ENCODE assay signal across 8 cellular contexts in genomic region chr5:117454716-117455212, GRCh38.
DNase-seq lines count a peak whose midpoint lies in the region; ATAC-seq and TF ChIP-seq lines count a peak whose summit lies in the region.

No MANE protein-coding gene starts in this region.

- no peak overlapping the region for H3K4me3 ChIP-seq in AG04450 (ENCODE audit: low read depth, low read length)

- H3K27ac ChIP-seq in AG04450 (ENCODE audit: low read depth, low read length): no peak overlapping the region

- CTCF ChIA-PET in AG04450 (lab: Charles Lee): interaction anchor here (0.5 to 1.5 kb wide), 7 partner anchors 12 to 1502 kb away, joined by 3 to 6 read pairs (median 3); no protein-coding TSS in a partner anchor
- CTCF ChIA-PET in activated CD4-positive, alpha-beta T cell treated with anti-CD3 and anti-CD28 coated beads, Interleukin-2, amount 10 ng/mL, durations not matched to agents 7 days and 5 days (lab: Charles Lee): interaction anchor here (1.6 kb wide), 1 partner anchor 1232 kb away, joined by 3 read pairs; no protein-coding TSS in a partner anchor

- no peaks in the 10 kb centered on the region for H3K4me1 Mint-ChIP-seq in activated CD4-positive, alpha-beta T cell treated with anti-CD3 and anti-CD28 coated beads, Interleukin-2, amount 10 ng/mL, durations not matched to agents 7 days and 5 days
- peaks cover 16% of the 10 kb centered on the region for H3K4me1 Mint-ChIP-seq in nephron progenitor cell

- TF ChIP-seq CTCF in AG04450 (IDR thresholded peaks at IDR 0.05; ENCODE audit: low read depth, low read length): peak; percentile 59
- TF ChIP-seq CTCF in nephron progenitor cell (IDR thresholded peaks at IDR 0.05): peak; percentile 56

- DNase-seq in AG04450 (ENCODE audit: low read depth, low spot score) (no peak), NCI-H2029 (lab: John Stamatoyannopoulos, UW) (peak; percentile 16), erythroblast (lab: John Stamatoyannopoulos, UW) (peak; percentile 49 to 70), nephron progenitor cell (peak; percentile 22), NCI-H2107 treated with DMSO at 0.1 percent for 48 hours (lab: John Stamatoyannopoulos, UW; ENCODE audit: unreplicated experiment) (no peak)
- DNase-seq in activated CD4-positive, alpha-beta T cell treated with anti-CD3 and anti-CD28 coated beads, Interleukin-2, amount 10 ng/mL, durations not matched to agents 7 days and 5 days: peak; percentile 50

- H3K4me3 Mint-ChIP-seq in activated CD4-positive, alpha-beta T cell treated with anti-CD3 and anti-CD28 coated beads, Interleukin-2, amount 10 ng/mL, durations not matched to agents 7 days and 5 days: peak overlapping the region; percentile 36
- H3K4me3 Mint-ChIP-seq in nephron progenitor cell: peak overlapping the region; percentile 75

- POLR2A ChIA-PET in AG04450 (lab: Yijun Ruan, JAX): no interaction called here
- POLR2A ChIA-PET in activated CD4-positive, alpha-beta T cell treated with anti-CD3 and anti-CD28 coated beads, Interleukin-2, amount 10 ng/mL, durations not matched to agents 7 days and 5 days (lab: Charles Lee): no interaction called here

- H3K9me3 ChIP-seq in AG04450 (ENCODE audit: control insufficient read depth, insufficient read depth, low read length): 0 out of 2 replicates have a peak, but pooled peaks cover 4% of the 10 kb centered on the region

- no peak overlapping the region for H3K27ac Mint-ChIP-seq in activated CD4-positive, alpha-beta T cell treated with anti-CD3 and anti-CD28 coated beads, Interleukin-2, amount 10 ng/mL, durations not matched to agents 7 days and 5 days
- no peak overlapping the region for H3K27ac Mint-ChIP-seq in nephron progenitor cell

- no peaks in the 10 kb centered on the region for H3K27me3 ChIP-seq in AG04450 (ENCODE audit: control insufficient read depth, insufficient read depth, low read length)

- TF ChIP-seq POLR2A in erythroblast (IDR thresholded peaks at IDR 0.05; ENCODE audit: low read length): no peak

- no peaks in the 10 kb centered on the region for H3K9me3 Mint-ChIP-seq in activated CD4-positive, alpha-beta T cell treated with anti-CD3 and anti-CD28 coated beads, Interleukin-2, amount 10 ng/mL, durations not matched to agents 7 days and 5 days
- no peaks in the 10 kb centered on the region for H3K9me3 Mint-ChIP-seq in nephron progenitor cell

- no peaks in the 10 kb centered on the region for H3K27me3 Mint-ChIP-seq in activated CD4-positive, alpha-beta T cell treated with anti-CD3 and anti-CD28 coated beads, Interleukin-2, amount 10 ng/mL, durations not matched to agents 7 days and 5 days
- no peaks in the 10 kb centered on the region for H3K27me3 Mint-ChIP-seq in nephron progenitor cell (ENCODE audit: low read depth, poor library complexity)

- no peaks in the 10 kb centered on the region for H3K36me3 Mint-ChIP-seq in activated CD4-positive, alpha-beta T cell treated with anti-CD3 and anti-CD28 coated beads, Interleukin-2, amount 10 ng/mL, durations not matched to agents 7 days and 5 days (ENCODE audit: low read depth)
- H3K36me3 Mint-ChIP-seq in nephron progenitor cell (ENCODE audit: low read depth): no peaks in the 10 kb centered on the region

- ATAC-seq in GM18511 (IDR thresholded peaks at IDR 0.05; ENCODE audit: unreplicated experiment) (peak; percentile 94), HG02943 (IDR thresholded peaks at IDR 0.05; ENCODE audit: low read depth, unreplicated experiment) (peak; percentile 95)

Comparison
In these comparisons a context has a peak if more than half of its experiments do, and no peak if none do; other contexts are left out.
1. DNase-seq: peak in NCI-H2029 (single experiment), activated CD4-positive, alpha-beta T cell treated with anti-CD3 and anti-CD28 coated beads, Interleukin-2, amount 10 ng/mL, durations not matched to agents 7 days and 5 days (single experiment), erythroblast (2 of 2) and nephron progenitor cell (single experiment); none in AG04450 (single experiment) and NCI-H2107 treated with DMSO at 0.1 percent for 48 hours (single experiment).